ENCODE assay signal across 1 cellular context in the genomic region with DNA sequence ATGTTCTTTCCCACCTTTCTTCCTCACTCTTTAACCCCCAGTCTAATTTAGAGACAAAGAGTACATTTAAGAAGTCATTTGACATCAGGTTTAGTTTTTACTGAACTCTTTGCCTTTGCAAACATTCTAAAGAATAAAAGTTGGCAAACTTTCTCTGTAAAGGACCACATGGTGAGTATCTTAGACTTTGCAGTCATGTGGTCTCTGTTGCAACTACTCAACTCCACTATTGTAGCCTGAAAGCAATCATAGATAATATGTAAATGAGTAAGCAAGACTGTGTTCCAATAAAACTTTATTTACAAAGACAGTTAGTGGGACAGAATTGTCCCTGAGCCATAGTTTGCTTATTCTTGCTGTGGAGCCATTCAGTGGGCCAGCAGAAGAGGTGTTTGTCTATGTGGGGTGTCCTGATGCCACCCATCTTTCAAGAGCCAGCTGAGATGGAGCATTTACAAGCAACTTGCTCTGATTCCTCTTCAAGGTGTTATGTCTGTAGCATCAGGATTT.
TF ChIP-seq lines count a peak whose summit lies in the region.

No MANE protein-coding gene starts in this region.

TF ChIP-seq in K562, 482 proteins besides CTCF, POLR2A, EP300 and RAD21 (continued from another document):
- TF ChIP-seq, protein P1, sequence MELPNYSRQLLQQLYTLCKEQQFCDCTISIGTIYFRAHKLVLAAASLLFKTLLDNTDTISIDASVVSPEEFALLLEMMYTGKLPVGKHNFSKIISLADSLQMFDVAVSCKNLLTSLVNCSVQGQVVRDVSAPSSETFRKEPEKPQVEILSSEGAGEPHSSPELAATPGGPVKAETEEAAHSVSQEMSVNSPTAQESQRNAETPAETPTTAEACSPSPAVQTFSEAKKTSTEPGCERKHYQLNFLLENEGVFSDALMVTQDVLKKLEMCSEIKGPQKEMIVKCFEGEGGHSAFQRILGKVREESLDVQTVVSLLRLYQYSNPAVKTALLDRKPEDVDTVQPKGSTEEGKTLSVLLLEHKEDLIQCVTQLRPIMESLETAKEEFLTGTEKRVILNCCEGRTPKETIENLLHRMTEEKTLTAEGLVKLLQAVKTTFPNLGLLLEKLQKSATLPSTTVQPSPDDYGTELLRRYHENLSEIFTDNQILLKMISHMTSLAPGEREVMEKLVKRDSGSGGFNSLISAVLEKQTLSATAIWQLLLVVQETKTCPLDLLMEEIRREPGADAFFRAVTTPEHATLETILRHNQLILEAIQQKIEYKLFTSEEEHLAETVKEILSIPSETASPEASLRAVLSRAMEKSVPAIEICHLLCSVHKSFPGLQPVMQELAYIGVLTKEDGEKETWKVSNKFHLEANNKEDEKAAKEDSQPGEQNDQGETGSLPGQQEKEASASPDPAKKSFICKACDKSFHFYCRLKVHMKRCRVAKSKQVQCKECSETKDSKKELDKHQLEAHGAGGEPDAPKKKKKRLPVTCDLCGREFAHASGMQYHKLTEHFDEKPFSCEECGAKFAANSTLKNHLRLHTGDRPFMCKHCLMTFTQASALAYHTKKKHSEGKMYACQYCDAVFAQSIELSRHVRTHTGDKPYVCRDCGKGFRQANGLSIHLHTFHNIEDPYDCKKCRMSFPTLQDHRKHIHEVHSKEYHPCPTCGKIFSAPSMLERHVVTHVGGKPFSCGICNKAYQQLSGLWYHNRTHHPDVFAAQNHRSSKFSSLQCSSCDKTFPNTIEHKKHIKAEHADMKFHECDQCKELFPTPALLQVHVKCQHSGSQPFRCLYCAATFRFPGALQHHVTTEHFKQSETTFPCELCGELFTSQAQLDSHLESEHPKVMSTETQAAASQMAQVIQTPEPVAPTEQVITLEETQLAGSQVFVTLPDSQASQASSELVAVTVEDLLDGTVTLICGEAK (IDR thresholded peaks at IDR 0.05), result peak; percentile 92
- TF ChIP-seq, protein P1 (CRISPR knock-in tag; IDR thresholded peaks at IDR 0.05), result peak; percentile 73
- TF ChIP-seq NFXL1 (CRISPR knock-in tag; IDR thresholded peaks at IDR 0.05) (no peak), NELFE (IDR thresholded peaks at IDR 0.05; ENCODE audit: insufficient read depth, insufficient read length) (no peak)
